Comparison of ENCODE assay signal across 34 cellular contexts in the genomic region with DNA sequence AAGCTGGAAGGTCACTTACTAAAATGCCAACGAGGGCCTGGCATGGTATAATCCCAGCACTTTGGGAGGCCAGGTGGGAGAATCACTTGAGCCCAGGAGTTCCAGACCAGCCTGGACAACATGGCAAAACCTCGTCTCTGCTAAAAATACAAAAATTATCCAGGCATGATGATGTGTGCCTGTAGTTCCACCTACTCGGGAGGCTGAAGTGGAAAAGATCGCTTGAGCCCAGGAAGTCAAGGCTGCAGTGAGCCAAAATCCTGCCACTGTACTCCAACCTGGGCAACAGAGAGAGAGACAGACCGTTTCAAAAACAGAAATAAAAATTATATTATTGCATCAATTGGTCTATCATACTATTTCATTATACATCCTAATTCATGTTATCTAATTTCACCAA.
"Had no signal": no experiment of that assay in that cellular context is flagged by ENCODE, and none has a peak within 500 bp of the region (broad histone marks: within the 10 kb centered on the region; RNA-seq: fewer than 3 reads in every experiment).

No MANE protein-coding gene starts in this region.

- H3K9me3 ChIP-seq: MG63 had no signal

- DNase-seq: Karpas-422, Kasumi-1, MG63, MM.1S, MV-4-11, NCI-H1048, NCI-H1092, NCI-H1092 treated with DMSO at 0.1 percent for 48 hours, NCI-H1105, NCI-H1105 treated with DMSO at 0.1 percent for 48 hours, NCI-H1417, NCI-H1417 treated with DMSO at 0.1 percent for 48 hours, NCI-H1436, NCI-H1436 treated with DMSO at 0.1 percent for 48 hours, NCI-H146, NCI-H1694, NCI-H1694 treated with DMSO at 0.1 percent for 48 hours, NCI-H187, NCI-H187 treated with DMSO at 0.1 percent for 48 hours, NCI-H1930, NCI-H2029, NCI-H2029 treated with DMSO at 0.1 percent for 48 hours, NCI-H2081, NCI-H2081 treated with DMSO at 0.1 percent for 48 hours, NCI-H2107, NCI-H2171, NCI-H2171 treated with DMSO at 0.1 percent for 48 hours, NCI-H2227 treated with DMSO at 0.1 percent for 48 hours, NCI-H226, NCI-H345, NCI-H446, NCI-H446 treated with DMSO at 0.1 percent for 48 hours, NCI-H510A, NCI-H510A treated with DMSO at 0.1 percent for 48 hours had no signal

- H3K4me3 ChIP-seq: MG63 had no signal

- H3K27me3 ChIP-seq: MG63 had no signal
